ENCODE assay signal across 33 cellular contexts in genomic region chr11:57181678-57182305, GRCh38. TPM values are rescaled to one million over a fixed set of nuclear protein-coding genes. Genes with fewer than 3 reads are reported as not detected.
A peak's percentile ranks its signal among the peaks of the same experiment; 100 is the strongest.
DNase-seq lines count a peak whose midpoint lies in the region; ATAC-seq and TF ChIP-seq lines count a peak whose summit lies in the region.
"Had no signal": no experiment of that assay in that cellular context is flagged by ENCODE, and none has a peak within 500 bp of the region (broad histone marks: within the 10 kb centered on the region; RNA-seq: fewer than 3 reads in every experiment).

Gene LRRC55, plus strand, starts transcription at chr11:57181953. Its CDS starts 70 bp downstream, at chr11:57182023.

- no peak for TF ChIP-seq EP300 in gastroesophageal sphincter (IDR thresholded peaks at IDR 0.05)

- BruUV-seq in A673 (replicated peaks; lab: Mats Ljungman, UMichigan) (no TSS peak), IMR-90 (replicated peaks; lab: Mats Ljungman, UMichigan) (no TSS peak)

- no peak within 1 kb of the TSS for H3K56ac ChIP-seq in IMR-90 (ENCODE audit: extremely low read depth, insufficient read depth, low read length)

- H3K27me3 Mint-ChIP-seq in nephron progenitor cell (ENCODE audit: low read depth, poor library complexity) = peaks cover 21% of the 10 kb centered on the region

- dilution Hi-C loops in IMR-90 (cut with HindIII; ENCODE audit: low sequenced_read_pairs, unreplicated experiment) = no loop called here

- no peak within 1 kb of the TSS for H3K4ac ChIP-seq in IMR-90 (ENCODE audit: low read depth, low read length)

- H3K4me2 ChIP-seq in IMR-90 (ENCODE audit: low read depth, low read length) = no peak within 1 kb of the TSS
- H3K4me2 ChIP-seq: PC-9 had no signal

- ATAC-seq in IMR-90 (ENCODE audit: low read depth) (no peak), foreskin keratinocyte (peak; percentile 54), HG03521 (IDR thresholded peaks at IDR 0.05; ENCODE audit: unreplicated experiment) (no peak), gastroesophageal sphincter (no peak)
- ATAC-seq: activated T-cell treated with anti-CD3 and anti-CD28 coated beads, Interleukin-2, amount 50 U/mL, for 4 hours; pancreas; SK-N-SH treated with all-trans-retinoic acid at 6 μM for 48 hours had no signal

- H3K36me3 ChIP-seq in A673 (ENCODE audit: insufficient read depth, low read length, poor library complexity, severe bottlenecking) (no peaks in the 10 kb centered on the region), IMR-90 (ENCODE audit: control insufficient read depth, insufficient read depth, low read length) (no peaks in the 10 kb centered on the region), gastroesophageal sphincter (no peaks in the 10 kb centered on the region)
- H3K36me3 ChIP-seq: pancreas, suprapubic skin had no signal

- no peak within 1 kb of the TSS for H4K8ac ChIP-seq in IMR-90 (ENCODE audit: low read depth in 2 of 2, low read length in 2 of 2)

- intact Hi-C loops in A673 (cut with micrococcal nuclease; ENCODE audit: unreplicated experiment) (no loop called here), IMR-90 (cut with micrococcal nuclease) (no loop called here)

- H2BK15ac ChIP-seq in IMR-90 (ENCODE audit: low read depth, low read length) = no peak within 1 kb of the TSS

- TF ChIP-seq CTCF in A673 (conservative IDR thresholded peaks at IDR 0.05; ENCODE audit: low read depth, low read length) (no peak), IMR-90 (conservative IDR thresholded peaks at IDR 0.05; ENCODE audit: low read depth, low read length) (no peak), foreskin keratinocyte (conservative IDR thresholded peaks at IDR 0.05) (no peak), nephron progenitor cell (IDR thresholded peaks at IDR 0.05) (no peak), gastroesophageal sphincter (IDR thresholded peaks at IDR 0.05) (no peak)

- no peaks in the 10 kb centered on the region for H3K4me1 ChIP-seq in A673 (ENCODE audit: insufficient read depth, low read length, poor library complexity, severe bottlenecking)
- H3K4me1 ChIP-seq in IMR-90 (ENCODE audit: control insufficient read depth, insufficient read depth, low read length) = no peaks in the 10 kb centered on the region
- no peaks in the 10 kb centered on the region for H3K4me1 ChIP-seq in foreskin keratinocyte
- H3K4me1 ChIP-seq in gastroesophageal sphincter = peaks cover 0 to 8% (median 0%) of the 10 kb centered on the region in 3 donors
- H3K4me1 ChIP-seq: pancreas had no signal

- no peak within 1 kb of the TSS for H3K14ac ChIP-seq in IMR-90 (replicated peaks; ENCODE audit: low read depth, low read length)

- H3K27ac ChIP-seq in A673 (ENCODE audit: low read depth, low read length, poor library complexity, severe bottlenecking) = no peak within 1 kb of the TSS
- H3K27ac ChIP-seq in IMR-90 (ENCODE audit: insufficient read depth, low read length) = no peak within 1 kb of the TSS
- no peak within 1 kb of the TSS for H3K27ac ChIP-seq in foreskin keratinocyte
- H3K27ac ChIP-seq in gastroesophageal sphincter = no peak within 1 kb of the TSS
- H3K27ac ChIP-seq: pancreas, PC-9, suprapubic skin had no signal

- H3K4me3 ChIP-seq in A673 (ENCODE audit: low read depth, low read length, poor library complexity, severe bottlenecking) (no peak within 1 kb of the TSS), IMR-90 (ENCODE audit: insufficient read depth, low read depth, low read length) (no peak within 1 kb of the TSS), gastroesophageal sphincter (no peak within 1 kb of the TSS)
- H3K4me3 ChIP-seq: pancreas, PC-9, skin epidermis, suprapubic skin had no signal

- H3K27ac Mint-ChIP-seq in nephron progenitor cell = no peak within 1 kb of the TSS
- H3K27ac Mint-ChIP-seq: CD4-positive, CD25-positive, alpha-beta regulatory T cell; HFFc6; T-helper 1 cell treated with Interleukin-12 subunit alpha and Interleukin-12 subunit beta and Interleukin-4 antibody, amounts not matched to agents 30 μg/mL and 1 μg/mL, for 36 hours had no signal

- no peaks in the 10 kb centered on the region for H3K9me3 Mint-ChIP-seq in nephron progenitor cell
- H3K9me3 Mint-ChIP-seq: activated T-cell treated with anti-CD3 and anti-CD28 coated beads, Interleukin-2, amount 50 U/mL, for 4 hours; HFFc6; T-helper 1 cell treated with Interleukin-12 subunit alpha and Interleukin-12 subunit beta and Interleukin-4 antibody, amounts not matched to agents 30 μg/mL and 1 μg/mL, for 36 hours had no signal

- H2BK5ac ChIP-seq in IMR-90 (ENCODE audit: low read depth, low read length, poor library complexity, severe bottlenecking) = no peak within 1 kb of the TSS

- no peak within 1 kb of the TSS for H2BK20ac ChIP-seq in IMR-90 (ENCODE audit: low read depth, low read length)

- DNase-seq in A673 (ENCODE audit: low spot score) (peak; percentile 41), IMR-90 (no peak), foreskin keratinocyte (no peak), nephron progenitor cell (no peak), DMS79 treated with DMSO at 0.1 percent for 48 hours (lab: John Stamatoyannopoulos, UW) (no peak)
- DNase-seq in effector CD4-positive, alpha-beta T cell = no peak
- DNase-seq: 8988T; activated CD4-positive, alpha-beta T cell treated with anti-CD3 and anti-CD28 coated beads, Interleukin-2, amount 50 U/mL, for 1 hour; activated CD4-positive, CD25-positive, alpha-beta regulatory T cell; activated naive CD4-positive, alpha-beta T cell treated with Interleukin-2 at 50 U/mL for 16 hours; activated T-cell treated with anti-CD3 and anti-CD28 coated beads, Interleukin-2, amount 50 U/mL, for 4 hours; CD4-positive, CD25-positive, alpha-beta regulatory T cell; cerebellar nuclear complex; EL; HFFc6; KG1; kidney; MM.1S; NCI-H1105 treated with DMSO at 0.1 percent for 48 hours; NCI-H2029 treated with DMSO at 0.1 percent for 48 hours; NCI-H524 treated with DMSO at 0.1 percent for 48 hours; pancreas; PC-9; stimulated activated naive CD4-positive, alpha-beta T cell treated with Interleukin-2 at 50 U/mL for 16 hours had no signal

- H3K9me3 ChIP-seq in A673 (ENCODE audit: low read depth, low read length, poor library complexity, severe bottlenecking) (no peaks in the 10 kb centered on the region), IMR-90 (ENCODE audit: control insufficient read depth, insufficient read depth, low read length) (no peaks in the 10 kb centered on the region), gastroesophageal sphincter (no peaks in the 10 kb centered on the region)
- H3K9me3 ChIP-seq: pancreas, suprapubic skin had no signal

- no peak for TF ChIP-seq RAD21 in IMR-90 (IDR thresholded peaks at IDR 0.05; ENCODE audit: low read length)

- no peak within 1 kb of the TSS for H3K18ac ChIP-seq in IMR-90 (ENCODE audit: low read depth, low read length)

- no peak within 1 kb of the TSS for H2AK5ac ChIP-seq in IMR-90 (ENCODE audit: low read depth, low read length)

- no peaks in the 10 kb centered on the region for H3K79me1 ChIP-seq in IMR-90 (ENCODE audit: low read depth in 1 of 2, low read length in 2 of 2)

- H2AFZ ChIP-seq in IMR-90 (replicated peaks; ENCODE audit: low read length, poor library complexity) = no peak within 1 kb of the TSS
- H2AFZ ChIP-seq: PC-9 had no signal

- no peak within 1 kb of the TSS for H4K5ac ChIP-seq in IMR-90 (ENCODE audit: low read depth, low read length)

- 78% methylated on average over 10 of the region's 15 CpGs; no CpG with 5 or more reads in 1 of the 2 experiments for WGBS in IMR-90 (ENCODE audit: extremely low coverage in 2 of 2, insufficient read length in 1 of 2), 2 experiments
- 71 to 100% methylated on average over 2 to 7 of the region's 15 CpGs for WGBS in gastroesophageal sphincter (ENCODE audit: low coverage in 1 of 2), 2 donors

- H4K20me1 ChIP-seq in IMR-90 (ENCODE audit: insufficient read depth, low read length) = no peaks in the 10 kb centered on the region

- H4K91ac ChIP-seq in IMR-90 (ENCODE audit: insufficient read depth, low read depth, low read length) = no peak within 1 kb of the TSS

- in situ Hi-C loops in IMR-90 (cut with MboI; ENCODE audit: low sequenced_read_pairs) = no loop called here

- peak within 1 kb of the TSS; percentile 76 for H3K4me3 Mint-ChIP-seq in nephron progenitor cell
- H3K4me3 Mint-ChIP-seq: activated T-cell treated with anti-CD3 and anti-CD28 coated beads, Interleukin-2, amount 50 U/mL, for 4 hours; CD4-positive, CD25-positive, alpha-beta regulatory T cell; HFFc6; T-helper 1 cell treated with Interleukin-12 subunit alpha and Interleukin-12 subunit beta and Interleukin-4 antibody, amounts not matched to agents 30 μg/mL and 1 μg/mL, for 36 hours had no signal

- no peaks in the 10 kb centered on the region for H3K36me3 Mint-ChIP-seq in nephron progenitor cell (ENCODE audit: low read depth)
- H3K36me3 Mint-ChIP-seq: CD4-positive, CD25-positive, alpha-beta regulatory T cell had no signal

- no peak within 1 kb of the TSS for H3K23ac ChIP-seq in IMR-90 (ENCODE audit: low read depth, low read length)

- no peaks in the 10 kb centered on the region for H3K9me1 ChIP-seq in IMR-90 (ENCODE audit: insufficient read depth, low read length)

- no peak for TF ChIP-seq POLR2A in IMR-90 (IDR thresholded peaks at IDR 0.05; ENCODE audit: low read depth, low read length)
- TF ChIP-seq POLR2A in gastroesophageal sphincter (IDR thresholded peaks at IDR 0.05) = no peak

- peak within 1 kb of the TSS; percentile 19 for H2AK9ac ChIP-seq in IMR-90 (replicated peaks; ENCODE audit: low read depth, low read length, poor library complexity)

- POLR2A ChIA-PET in A673 (lab: Charles Lee; ENCODE audit: low non-redundant PET) (no interaction called here), IMR-90 (lab: Charles Lee; ENCODE audit: unreplicated experiment) (no interaction called here)

- no peak within 1 kb of the TSS for H2BK120ac ChIP-seq in IMR-90 (ENCODE audit: low read depth, low read length)

- H3K4me1 Mint-ChIP-seq in nephron progenitor cell = peaks cover 31% of the 10 kb centered on the region

- peaks cover 10% of the 10 kb centered on the region for H3K27me3 ChIP-seq in A673 (replicated peaks; ENCODE audit: insufficient read depth, low read depth, low read length, poor library complexity)
- H3K27me3 ChIP-seq in IMR-90 (ENCODE audit: control insufficient read depth, insufficient read depth, low read length) = peaks cover 36% of the 10 kb centered on the region
- peaks cover 68% of the 10 kb centered on the region for H3K27me3 ChIP-seq in foreskin keratinocyte
- H3K27me3 ChIP-seq in gastroesophageal sphincter = peaks cover 45% of the 10 kb centered on the region
- H3K27me3 ChIP-seq: pancreas had no signal

- CTCF ChIA-PET in A673 (lab: Charles Lee) = interaction anchor here (0.5 kb wide), 1 partner anchor 460 kb away, joined by 3 read pairs; no protein-coding TSS in a partner anchor
- CTCF ChIA-PET in IMR-90 (lab: Yijun Ruan, JAX) = no interaction called here

- no peak within 1 kb of the TSS for H3K9ac ChIP-seq in IMR-90 (ENCODE audit: low read depth, low read length)

TF ChIP-seq in IMR-90, 13 proteins besides CTCF, POLR2A, EP300 and RAD21 (continues in another document):
- TF ChIP-seq MAZ (IDR thresholded peaks at IDR 0.05; ENCODE audit: borderline replicate concordance, low read depth, low read length) = no peak

RNA-seq across cellular contexts. Expression of gene LRRC55, which starts in this region (rescaled TPM):
- total RNA-seq in A673 (2021) = 2.5 and 3.0 TPM in 2 replicates
- total RNA-seq in IMR-90 (2012; rRNA removed) = not detected in 2 replicates
- not detected in 2 replicates for polyA plus RNA-seq in IMR-90 (2012; rRNA removed)
- polyA plus RNA-seq in IMR-90 (2012; cell fraction: cytosol; rRNA removed) = not detected in 2 replicates
- not detected in 2 replicates for polyA plus RNA-seq in IMR-90 (2012; cell fraction: nucleus; rRNA removed; ENCODE audit: low replicate concordance)
- not detected in 2 replicates for total RNA-seq in foreskin keratinocyte
- not detected in 2 replicates for polyA plus RNA-seq in foreskin keratinocyte
- under 1 TPM in 2 of 4 donors, not detected in 2; 0.12 to 0.13 TPM for total RNA-seq in gastroesophageal sphincter
- total RNA-seq: activated T-cell treated with anti-CD3 and anti-CD28 coated beads, Interleukin-2, amount 50 U/mL, for 4 hours; CD4-positive, CD25-positive, alpha-beta regulatory T cell; endothelial cell of umbilical vein; fibroblast of lung; HFFc6; HT1080; kidney; PC-9 had no signal
- polyA plus RNA-seq: CD4-positive, CD25-positive, alpha-beta regulatory T cell; endothelial cell of umbilical vein; fibroblast of lung had no signal

Comparison
In these comparisons a context has a peak if more than half of its experiments do, and no peak if none do; other contexts are left out.
1. Peak in ATAC-seq in foreskin keratinocyte; RNA of the gene not detected or under 1 TPM.